22 cellular contexts compared by ENCODE assay signal in the genomic region with DNA sequence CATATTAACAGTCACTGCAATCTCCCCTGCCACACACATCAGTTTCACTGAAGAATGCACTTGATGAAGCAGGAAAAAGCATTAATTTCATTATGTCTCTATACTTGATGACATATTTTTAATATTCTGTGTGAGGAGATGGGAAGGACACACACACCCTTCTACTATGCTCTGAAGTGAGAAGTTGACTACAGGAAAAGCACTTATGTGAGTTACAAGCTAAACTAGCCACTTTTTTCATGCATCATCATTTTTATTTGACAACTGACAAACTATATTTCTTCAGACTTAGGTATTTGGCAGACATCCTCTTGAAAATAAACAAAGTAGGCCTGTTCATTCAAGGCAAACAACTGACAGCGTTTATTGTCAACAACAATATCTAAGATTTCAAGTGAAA.
DNase-seq lines count a peak whose midpoint lies in the region; ATAC-seq, FAIRE-seq and TF ChIP-seq lines count a peak whose summit lies in the region.
"Had no signal": no experiment of that assay in that cellular context is flagged by ENCODE, and none has a peak within 500 bp of the region (broad histone marks: within the 10 kb centered on the region; RNA-seq: fewer than 3 reads in every experiment).

No MANE protein-coding gene starts in this region.

- CTCF ChIA-PET in A549 (lab: Yijun Ruan, JAX) (interaction anchor here (1.0 to 1.8 kb wide), 3 partner anchors 10 to 20 kb away, joined by 3 to 6 read pairs (median 4); no protein-coding TSS in a partner anchor), IMR-90 (lab: Yijun Ruan, JAX) (no interaction called here), K562 (lab: Yijun Ruan, JAX; ENCODE audit: low intra/inter-chr PET ratio) (no interaction called here)

- no peak overlapping the region for H3K27ac ChIP-seq in A549
- no peak overlapping the region for H3K27ac ChIP-seq in IMR-90 (ENCODE audit: insufficient read depth, low read length)
- H3K27ac ChIP-seq in K562 (ENCODE audit: extremely low read depth, low read depth, low read length) = no peak overlapping the region
- H3K27ac ChIP-seq in neutrophil = peak overlapping the region; percentile 50
- no peak overlapping the region for H3K27ac ChIP-seq in psoas muscle
- H3K27ac ChIP-seq: BLaER1, C4-2B, GM23248 had no signal

- TF ChIP-seq POLR2A in A549 (IDR thresholded peaks at IDR 0.05; ENCODE audit: low read length) (no peak), IMR-90 (IDR thresholded peaks at IDR 0.05; ENCODE audit: low read depth, low read length) (no peak), K562 (conservative IDR thresholded peaks at IDR 0.05) (no peak)

- H4K8ac ChIP-seq in IMR-90 (ENCODE audit: low read depth in 2 of 2, low read length in 2 of 2) = no peak overlapping the region

- intact Hi-C loops in IMR-90 (cut with micrococcal nuclease) = no loop called here
- intact Hi-C loops in K562 (cut with micrococcal nuclease) = no loop called here
- intact Hi-C loops in psoas muscle (cut with DNase I) = loop anchor here in 1 of 2 donors (5.0 kb wide), 1 partner anchor 141 kb away; no protein-coding TSS in a partner anchor

- H2BK15ac ChIP-seq in IMR-90 (ENCODE audit: low read depth, low read length) = no peak overlapping the region

- no peak overlapping the region for H3K23ac ChIP-seq in IMR-90 (ENCODE audit: low read depth, low read length)

- H3K9me1 ChIP-seq in IMR-90 (ENCODE audit: insufficient read depth, low read length) = no peaks in the 10 kb centered on the region
- no peaks in the 10 kb centered on the region for H3K9me1 ChIP-seq in K562 (ENCODE audit: control insufficient read depth, insufficient read depth, low read length)

- H2AFZ ChIP-seq in IMR-90 (replicated peaks; ENCODE audit: low read length, poor library complexity) = no peak overlapping the region
- no peak overlapping the region for H2AFZ ChIP-seq in K562 (ENCODE audit: low read depth, low read length)
- H2AFZ ChIP-seq: GM23248 had no signal

- H4K20me1 ChIP-seq in IMR-90 (ENCODE audit: insufficient read depth, low read length) (no peaks in the 10 kb centered on the region), K562 (replicated peaks; ENCODE audit: control insufficient read depth, insufficient read depth, low read length) (no peaks in the 10 kb centered on the region)
- H4K20me1 ChIP-seq: BLaER1 had no signal

- H3K79me2 ChIP-seq in K562 (ENCODE audit: control insufficient read depth, insufficient read depth, low read length) = no peaks in the 10 kb centered on the region

- H2BK20ac ChIP-seq in IMR-90 (ENCODE audit: low read depth, low read length) = no peak overlapping the region

- TF ChIP-seq CTCF in A549 (IDR thresholded peaks at IDR 0.05) (no peak), IMR-90 (conservative IDR thresholded peaks at IDR 0.05; ENCODE audit: low read depth, low read length) (no peak), K562 (IDR thresholded peaks at IDR 0.05 in 2 of 3, conservative IDR thresholded peaks at IDR 0.05 in 1 of 3; ENCODE audit: insufficient read depth in 2 of 3, low read depth in 1 of 3, low read length in 3 of 3) (no peak), neutrophil (IDR thresholded peaks at IDR 0.05) (no peak), psoas muscle (IDR thresholded peaks at IDR 0.05) (no peak)

- no peak overlapping the region for H2AK5ac ChIP-seq in IMR-90 (ENCODE audit: low read depth, low read length)

- no peak overlapping the region for H3K56ac ChIP-seq in IMR-90 (ENCODE audit: extremely low read depth, insufficient read depth, low read length)

- H4K91ac ChIP-seq in IMR-90 (ENCODE audit: insufficient read depth, low read depth, low read length) = no peak overlapping the region

- no peak overlapping the region for H3K9ac ChIP-seq in IMR-90 (ENCODE audit: low read depth, low read length)
- H3K9ac ChIP-seq in K562 (ENCODE audit: insufficient read depth in 1 of 2, low read depth in 2 of 2, low read length in 2 of 2) = no peak overlapping the region
- H3K9ac ChIP-seq: BLaER1, GM23248 had no signal

- no peak for DNase-seq in A549 (ENCODE audit: low read depth in 1 of 2, low spot score in 1 of 2)
- DNase-seq in IMR-90 = no peak
- no peak for DNase-seq in K562 (ENCODE audit: extremely low read depth in 1 of 4, low spot score in 3 of 4)
- no peak for DNase-seq in H4 (ENCODE audit: low spot score)
- DNase-seq in psoas muscle = no peak
- DNase-seq: 8988T; Caco-2; CD4-positive, CD25-positive, alpha-beta regulatory T cell; CD8-positive, alpha-beta T cell; DMS153; DND-41; GM23248; H9; HFFc6 had no signal

- POLR2A ChIA-PET in A549 (lab: Yijun Ruan, JAX) = no interaction called here
- POLR2A ChIA-PET in IMR-90 (lab: Charles Lee; ENCODE audit: unreplicated experiment) = no interaction called here
- POLR2A ChIA-PET in K562 (lab: Yijun Ruan, JAX) = interaction anchor here (0.7 to 2.8 kb wide), 2 partner anchors 13 to 151 kb away, joined by 3 to 13 read pairs; partner anchors contain the start of gene ID2

- no peak overlapping the region for H3K14ac ChIP-seq in IMR-90 (replicated peaks; ENCODE audit: low read depth, low read length)

- no peak overlapping the region for H4K5ac ChIP-seq in IMR-90 (ENCODE audit: low read depth, low read length)

- WGBS in A549 (ENCODE audit: missing lambda C conversion rate) = 34% methylated on average over 1 of the region's 1 CpG
- WGBS in IMR-90 (ENCODE audit: extremely low coverage in 2 of 2, insufficient read length in 1 of 2), 2 experiments = no CpG with 5 or more reads among the region's 1 CpG
- WGBS in K562 (ENCODE audit: insufficient coverage, low coverage, missing lambda C conversion rate) = 7% methylated on average over 1 of the region's 1 CpG
- 91 to 95% (median 95%) methylated on average over 1 of the region's 1 CpG for WGBS in psoas muscle, 3 donors

- H3K4ac ChIP-seq in IMR-90 (ENCODE audit: low read depth, low read length) = no peak overlapping the region

- TF ChIP-seq RAD21 in A549 (conservative IDR thresholded peaks at IDR 0.05 in 1 of 2, IDR thresholded peaks at IDR 0.05 in 1 of 2) (no peak), IMR-90 (IDR thresholded peaks at IDR 0.05; ENCODE audit: low read length) (no peak), K562 (CRISPR knock-in tag; conservative IDR thresholded peaks at IDR 0.05 in 1 of 2, IDR thresholded peaks at IDR 0.05 in 1 of 2) (no peak)

- no peak overlapping the region for H3K4me2 ChIP-seq in A549
- no peak overlapping the region for H3K4me2 ChIP-seq in IMR-90 (ENCODE audit: low read depth, low read length)
- H3K4me2 ChIP-seq in K562 (ENCODE audit: insufficient read depth, low read length) = no peak overlapping the region
- H3K4me2 ChIP-seq: BLaER1 had no signal

- no peaks in the 10 kb centered on the region for H3K79me1 ChIP-seq in IMR-90 (ENCODE audit: low read depth in 1 of 2, low read length in 2 of 2)

- no peak overlapping the region for H3K18ac ChIP-seq in IMR-90 (ENCODE audit: low read depth, low read length)

- no peak overlapping the region for H2AK9ac ChIP-seq in IMR-90 (replicated peaks; ENCODE audit: low read depth, low read length, poor library complexity)

- H2BK5ac ChIP-seq in IMR-90 (ENCODE audit: low read depth, low read length, poor library complexity, severe bottlenecking) = no peak overlapping the region

- no peak for TF ChIP-seq EP300 in A549 (IDR thresholded peaks at IDR 0.05)
- TF ChIP-seq EP300 in K562 (IDR thresholded peaks at IDR 0.05; ENCODE audit: low read length) = no peak

- no peaks in the 10 kb centered on the region for H3K4me1 ChIP-seq in A549
- H3K4me1 ChIP-seq in IMR-90 (ENCODE audit: control insufficient read depth, insufficient read depth, low read length) = peaks cover 7% of the 10 kb centered on the region; the same call in 1 of the 2 replicates
- peaks cover 27 to 29% of the 10 kb centered on the region in 2 experiments for H3K4me1 ChIP-seq in K562 (replicated peaks in 1 of 2; ENCODE audit: control insufficient read depth in 2 of 2, insufficient read depth in 2 of 2, low read length in 2 of 2)
- H3K4me1 ChIP-seq in neutrophil (ENCODE audit: control insufficient read depth in 1 of 2, insufficient read depth in 1 of 2, low read depth in 1 of 2, low read length in 1 of 2) = peaks cover 48 to 55% of the 10 kb centered on the region in 2 experiments
- peaks cover 10% of the 10 kb centered on the region for H3K4me1 ChIP-seq in psoas muscle

- in situ Hi-C loops in IMR-90 (cut with MboI; ENCODE audit: low sequenced_read_pairs) (no loop called here), K562 (cut with MboI) (no loop called here)

- no peak overlapping the region for H2BK120ac ChIP-seq in IMR-90 (ENCODE audit: low read depth, low read length)

- peaks cover 16% of the 10 kb centered on the region for H3K9me3 ChIP-seq in A549
- peaks cover 5% of the 10 kb centered on the region for H3K9me3 ChIP-seq in IMR-90 (ENCODE audit: control insufficient read depth, insufficient read depth, low read length)
- peaks cover 11% of the 10 kb centered on the region; the same call in 1 of the 2 replicates for H3K9me3 ChIP-seq in K562 (replicated peaks; ENCODE audit: control insufficient read depth, insufficient read depth, low read depth, low read length)
- no peaks in the 10 kb centered on the region for H3K9me3 ChIP-seq in neutrophil
- H3K9me3 ChIP-seq in psoas muscle = no peaks in the 10 kb centered on the region

- H3K4me3 ChIP-seq in A549 = no peak overlapping the region
- H3K4me3 ChIP-seq in IMR-90 (ENCODE audit: insufficient read depth, low read depth, low read length) = no peak overlapping the region
- no peak overlapping the region for H3K4me3 ChIP-seq in K562
- H3K4me3 ChIP-seq in neutrophil (ENCODE audit: low read depth in 1 of 2, low read length in 1 of 2) = no peak overlapping the region
- no peak overlapping the region for H3K4me3 ChIP-seq in psoas muscle
- H3K4me3 ChIP-seq: BLaER1, GM23248 had no signal

- ATAC-seq in A549 (no peak), IMR-90 (ENCODE audit: low read depth) (no peak), K562 (no peak), psoas muscle (no peak), GM19324 (IDR thresholded peaks at IDR 0.05; ENCODE audit: low FRiP score, unreplicated experiment) (no peak)
- ATAC-seq: CD8-positive, alpha-beta T cell; HCT116 had no signal

- dilution Hi-C loops in IMR-90 (cut with HindIII; ENCODE audit: low sequenced_read_pairs, unreplicated experiment) = no loop called here

- no TSS peak for BruUV-seq in IMR-90 (replicated peaks; lab: Mats Ljungman, UMichigan)
- BruUV-seq in K562 (replicated peaks; lab: Mats Ljungman, UMichigan) = no TSS peak

- FAIRE-seq in A549 (lab: Jason Lieb, UNC) (peak; percentile 23), K562 (lab: Jason Lieb, UNC) (no peak)
- FAIRE-seq: G401.6, GM12892, H1 had no signal

- no peaks in the 10 kb centered on the region for H3K36me3 ChIP-seq in IMR-90 (ENCODE audit: control insufficient read depth, insufficient read depth, low read length)
- no peaks in the 10 kb centered on the region for H3K36me3 ChIP-seq in K562 (ENCODE audit: control insufficient read depth, insufficient read depth, low read length)
- H3K36me3 ChIP-seq in neutrophil = no peaks in the 10 kb centered on the region
- H3K36me3 ChIP-seq in psoas muscle (ENCODE audit: insufficient read depth in 1 of 2, low read depth in 1 of 2) = no peaks in the 10 kb centered on the region
- H3K36me3 ChIP-seq: BLaER1 had no signal

- peaks cover 11% of the 10 kb centered on the region for H3K27me3 ChIP-seq in IMR-90 (ENCODE audit: control insufficient read depth, insufficient read depth, low read length)
- H3K27me3 ChIP-seq in K562 (ENCODE audit: control insufficient read depth in 2 of 2, insufficient read depth in 2 of 2, low read length in 2 of 2) = no peaks in the 10 kb centered on the region
- no peaks in the 10 kb centered on the region for H3K27me3 ChIP-seq in neutrophil
- no peaks in the 10 kb centered on the region for H3K27me3 ChIP-seq in psoas muscle (ENCODE audit: insufficient read depth in 3 of 3, low read length in 2 of 3)
- H3K27me3 ChIP-seq: BLaER1 had no signal

Comparison
In these comparisons a context has a peak if more than half of its experiments do, and no peak if none do; other contexts are left out.
1. Of the 35 proteins assayed by ChIP-seq in both K562 and A549: peak only in K562: none; only in A549: MAFK; in both: none; in neither: 34.